In genomic region chr21:46416551-46416950, GRCh38 we compare ENCODE assay signal across 17 cellular contexts. TPM values are rescaled to one million over a fixed set of nuclear protein-coding genes. Genes with fewer than 3 reads are reported as not detected.
DNase-seq lines count a peak whose midpoint lies in the region; ATAC-seq and TF ChIP-seq lines count a peak whose summit lies in the region.
"Had no signal": no experiment of that assay in that cellular context is flagged by ENCODE, and none has a peak within 500 bp of the region (broad histone marks: within the 10 kb centered on the region; RNA-seq: fewer than 3 reads in every experiment).

No MANE protein-coding gene starts in this region.

- no peak overlapping the region for H3K4me2 ChIP-seq in osteoblast (ENCODE audit: insufficient read depth, low read length)
- H3K4me2 ChIP-seq: GM23338 had no signal

- no peaks in the 10 kb centered on the region for H4K20me1 ChIP-seq in osteoblast (ENCODE audit: insufficient read depth, low read length)

- no peaks in the 10 kb centered on the region for H3K79me2 ChIP-seq in osteoblast (ENCODE audit: insufficient read depth, low read length)

- H3K27me3 ChIP-seq in endodermal cell (ENCODE audit: control insufficient read depth, insufficient read depth, low read length, poor library complexity, severe bottlenecking) (no peaks in the 10 kb centered on the region), osteoblast (ENCODE audit: insufficient read depth, low read length) (no peaks in the 10 kb centered on the region)
- no peaks in the 10 kb centered on the region for H3K27me3 ChIP-seq in naive thymus-derived CD4-positive, alpha-beta T cell (ENCODE audit: control insufficient read depth in 2 of 2, insufficient read depth in 2 of 2, low read length in 2 of 2)

- H3K4me1 ChIP-seq in endodermal cell (ENCODE audit: control insufficient read depth, insufficient read depth, low read length) (no peaks in the 10 kb centered on the region), osteoblast (ENCODE audit: insufficient read depth, low read length) (no peaks in the 10 kb centered on the region)
- H3K4me1 ChIP-seq in naive thymus-derived CD4-positive, alpha-beta T cell (ENCODE audit: control insufficient read depth in 2 of 2, insufficient read depth in 2 of 2, low read length in 2 of 2): no peaks in the 10 kb centered on the region

- intact Hi-C loops in naive thymus-derived CD4-positive, alpha-beta T cell (cut with micrococcal nuclease): no loop called here

- DNase-seq in D341Med (ENCODE audit: low spot score) (peak; percentile 33), NCI-H2171 (lab: John Stamatoyannopoulos, UW) (peak; percentile 51), endodermal cell (no peak), osteoblast (ENCODE audit: insufficient read length, low spot score, missing footprints) (peak; percentile 76), NCI-H146 treated with DMSO at 0.1 percent for 48 hours (lab: John Stamatoyannopoulos, UW; ENCODE audit: unreplicated experiment) (no peak)
- DNase-seq in naive thymus-derived CD4-positive, alpha-beta T cell: no peak
- DNase-seq in stimulated activated CD4-positive, alpha-beta T cell treated with anti-CD3 and anti-CD28 coated beads, Interleukin-4, amount 100 ng/mL, for 4 hours: no peak
- DNase-seq: H9, NCI-H1048, NCI-H1417, NCI-H1694 treated with DMSO at 0.1 percent for 48 hours, NCI-H2081, NCI-H524, NCI-H774, T-cell had no signal

- H3K4me3 Mint-ChIP-seq in endodermal cell: no peak overlapping the region
- no peak overlapping the region for H3K4me3 Mint-ChIP-seq in naive thymus-derived CD4-positive, alpha-beta T cell
- H3K4me3 Mint-ChIP-seq: GM23338, H9, IgD-negative memory B cell, T-cell had no signal

- H3K4me3 ChIP-seq in endodermal cell (ENCODE audit: low read length) (no peak overlapping the region), osteoblast (ENCODE audit: insufficient read depth, low read length) (no peak overlapping the region)
- H3K4me3 ChIP-seq in naive thymus-derived CD4-positive, alpha-beta T cell (ENCODE audit: low read length): no peak overlapping the region
- H3K4me3 ChIP-seq: GM23338 had no signal

- H2AFZ ChIP-seq in osteoblast (ENCODE audit: low read length): no peak overlapping the region
- H2AFZ ChIP-seq: GM23338 had no signal

- ATAC-seq in naive thymus-derived CD4-positive, alpha-beta T cell: no peak
- ATAC-seq: GM23338, T-cell had no signal

- H3K27ac ChIP-seq in endodermal cell (ENCODE audit: low read depth, low read length) (no peak overlapping the region), osteoblast (ENCODE audit: low read depth, low read length) (no peak overlapping the region)
- H3K27ac ChIP-seq in naive thymus-derived CD4-positive, alpha-beta T cell (ENCODE audit: low read depth, low read length): no peak overlapping the region

- no peaks in the 10 kb centered on the region for H3K9me3 ChIP-seq in endodermal cell (ENCODE audit: control insufficient read depth, low read length)
- no peaks in the 10 kb centered on the region for H3K9me3 ChIP-seq in osteoblast (ENCODE audit: low read depth, low read length)
- H3K9me3 ChIP-seq in naive thymus-derived CD4-positive, alpha-beta T cell (ENCODE audit: control insufficient read depth in 2 of 3, low read length in 3 of 3): no peaks in the 10 kb centered on the region

- peak overlapping the region; percentile 30 for H3K27ac Mint-ChIP-seq in endodermal cell
- no peak overlapping the region for H3K27ac Mint-ChIP-seq in naive thymus-derived CD4-positive, alpha-beta T cell
- H3K27ac Mint-ChIP-seq: IgD-negative memory B cell, T-cell had no signal

- no peaks in the 10 kb centered on the region for H3K9me3 Mint-ChIP-seq in endodermal cell
- H3K9me3 Mint-ChIP-seq in naive thymus-derived CD4-positive, alpha-beta T cell: no peaks in the 10 kb centered on the region
- H3K9me3 Mint-ChIP-seq: GM23338, H9, IgD-negative memory B cell, T-cell had no signal

- peaks cover 68% of the 10 kb centered on the region for H3K36me3 ChIP-seq in endodermal cell (ENCODE audit: control insufficient read depth, insufficient read depth, low read length)
- peaks cover 28% of the 10 kb centered on the region for H3K36me3 ChIP-seq in osteoblast (ENCODE audit: insufficient read depth, low read length)
- peaks cover 0 to 61% (median 0%) of the 10 kb centered on the region in 3 experiments for H3K36me3 ChIP-seq in naive thymus-derived CD4-positive, alpha-beta T cell (ENCODE audit: control insufficient read depth in 2 of 3, insufficient read depth in 3 of 3, low read length in 3 of 3)

- H3K4me1 Mint-ChIP-seq in endodermal cell: no peaks in the 10 kb centered on the region
- H3K4me1 Mint-ChIP-seq in naive thymus-derived CD4-positive, alpha-beta T cell: peaks cover 0 to 5% (median 0%) of the 10 kb centered on the region in 7 donors
- H3K4me1 Mint-ChIP-seq: IgD-negative memory B cell, T-cell had no signal

- POLR2A ChIA-PET in naive thymus-derived CD4-positive, alpha-beta T cell (lab: Charles Lee): no interaction called here

- 94 to 95% methylated on average over 20 of the region's 20 CpGs for WGBS in endodermal cell (ENCODE audit: insufficient coverage in 1 of 2, insufficient read length in 1 of 2), 2 experiments

- CTCF ChIA-PET in naive thymus-derived CD4-positive, alpha-beta T cell (lab: Charles Lee): no interaction called here

- TF ChIP-seq CTCF in endodermal cell (conservative IDR thresholded peaks at IDR 0.05) (no peak), osteoblast (IDR thresholded peaks at IDR 0.05; ENCODE audit: extremely low read depth, low read depth, low read length) (no peak)

- H3K36me3 Mint-ChIP-seq in endodermal cell (ENCODE audit: low read depth): peaks cover 58% of the 10 kb centered on the region
- H3K36me3 Mint-ChIP-seq in naive thymus-derived CD4-positive, alpha-beta T cell: peaks cover 3 to 38% (median 11%) of the 10 kb centered on the region in 5 donors

- no peaks in the 10 kb centered on the region for H3K27me3 Mint-ChIP-seq in endodermal cell (ENCODE audit: insufficient read depth)
- no peaks in the 10 kb centered on the region for H3K27me3 Mint-ChIP-seq in naive thymus-derived CD4-positive, alpha-beta T cell
- H3K27me3 Mint-ChIP-seq: IgD-negative memory B cell, T-cell had no signal

- no peak overlapping the region for H3K9ac ChIP-seq in endodermal cell (ENCODE audit: extremely low read depth, low read length, poor library complexity, severe bottlenecking)

RNA-seq across cellular contexts. Expression of gene DIP2A, which starts 42.1 kb away (rescaled TPM):
- 10 to 100 TPM; 51.0 to 52.2 TPM for total RNA-seq in endodermal cell
- polyA plus RNA-seq in endodermal cell (2013, experiment 1 of 2): 41.5 TPM
- 38.8 TPM for polyA plus RNA-seq in endodermal cell (2013, experiment 2 of 2)
- 22.8 and 27.4 TPM in 2 replicates for total RNA-seq in osteoblast
- 100 to 1,000 TPM in 4 of 5 experiments, 10 to 100 TPM in 1; 54.7 to 118 (median 108) TPM for total RNA-seq in naive thymus-derived CD4-positive, alpha-beta T cell
- 10 to 100 TPM; 16.9 to 22.9 TPM for polyA plus RNA-seq in naive thymus-derived CD4-positive, alpha-beta T cell

Comparison
In these comparisons a context has a peak if more than half of its experiments do, and no peak if none do; other contexts are left out.
1. DNase-seq: peak in D341Med (single experiment), NCI-H2171 (single experiment) and osteoblast (single experiment); none in endodermal cell (single experiment), naive thymus-derived CD4-positive, alpha-beta T cell (0 of 9), NCI-H146 treated with DMSO at 0.1 percent for 48 hours (single experiment) and stimulated activated CD4-positive, alpha-beta T cell treated with anti-CD3 and anti-CD28 coated beads, Interleukin-4, amount 100 ng/mL, for 4 hours (0 of 2).